2 cellular contexts compared by ENCODE assay signal in the genomic region with DNA sequence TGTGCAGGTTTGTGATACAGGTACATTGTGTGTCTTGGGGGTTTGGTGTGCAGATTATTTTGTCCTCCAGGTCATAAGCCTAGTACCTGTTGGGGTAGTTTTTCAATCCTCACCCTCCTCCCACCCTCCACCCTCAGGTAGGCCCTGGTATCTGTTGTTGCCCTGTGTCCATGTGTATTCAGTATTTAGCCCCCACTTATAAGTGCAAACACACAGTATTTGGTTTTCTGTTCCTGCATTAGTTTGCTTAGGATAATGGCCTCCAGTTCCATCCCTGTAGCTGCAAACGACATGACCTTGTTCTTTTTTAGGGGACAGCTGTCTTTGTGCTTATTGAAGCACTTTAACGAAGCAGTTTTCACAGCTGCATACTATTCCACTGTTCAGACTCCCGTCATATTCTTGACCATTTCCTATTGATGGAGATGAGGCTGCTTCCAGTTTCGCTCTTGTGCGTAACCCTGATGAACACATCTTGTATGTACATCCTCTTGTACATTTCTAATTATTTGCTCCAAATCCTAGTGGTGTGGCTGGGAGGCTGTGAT.
TF ChIP-seq lines count a peak whose summit lies in the region.

No MANE protein-coding gene starts in this region.

TF ChIP-seq in HepG2, 621 proteins besides CTCF, POLR2A, EP300 and RAD21 (continued from another document):
- TF ChIP-seq, protein P1, sequence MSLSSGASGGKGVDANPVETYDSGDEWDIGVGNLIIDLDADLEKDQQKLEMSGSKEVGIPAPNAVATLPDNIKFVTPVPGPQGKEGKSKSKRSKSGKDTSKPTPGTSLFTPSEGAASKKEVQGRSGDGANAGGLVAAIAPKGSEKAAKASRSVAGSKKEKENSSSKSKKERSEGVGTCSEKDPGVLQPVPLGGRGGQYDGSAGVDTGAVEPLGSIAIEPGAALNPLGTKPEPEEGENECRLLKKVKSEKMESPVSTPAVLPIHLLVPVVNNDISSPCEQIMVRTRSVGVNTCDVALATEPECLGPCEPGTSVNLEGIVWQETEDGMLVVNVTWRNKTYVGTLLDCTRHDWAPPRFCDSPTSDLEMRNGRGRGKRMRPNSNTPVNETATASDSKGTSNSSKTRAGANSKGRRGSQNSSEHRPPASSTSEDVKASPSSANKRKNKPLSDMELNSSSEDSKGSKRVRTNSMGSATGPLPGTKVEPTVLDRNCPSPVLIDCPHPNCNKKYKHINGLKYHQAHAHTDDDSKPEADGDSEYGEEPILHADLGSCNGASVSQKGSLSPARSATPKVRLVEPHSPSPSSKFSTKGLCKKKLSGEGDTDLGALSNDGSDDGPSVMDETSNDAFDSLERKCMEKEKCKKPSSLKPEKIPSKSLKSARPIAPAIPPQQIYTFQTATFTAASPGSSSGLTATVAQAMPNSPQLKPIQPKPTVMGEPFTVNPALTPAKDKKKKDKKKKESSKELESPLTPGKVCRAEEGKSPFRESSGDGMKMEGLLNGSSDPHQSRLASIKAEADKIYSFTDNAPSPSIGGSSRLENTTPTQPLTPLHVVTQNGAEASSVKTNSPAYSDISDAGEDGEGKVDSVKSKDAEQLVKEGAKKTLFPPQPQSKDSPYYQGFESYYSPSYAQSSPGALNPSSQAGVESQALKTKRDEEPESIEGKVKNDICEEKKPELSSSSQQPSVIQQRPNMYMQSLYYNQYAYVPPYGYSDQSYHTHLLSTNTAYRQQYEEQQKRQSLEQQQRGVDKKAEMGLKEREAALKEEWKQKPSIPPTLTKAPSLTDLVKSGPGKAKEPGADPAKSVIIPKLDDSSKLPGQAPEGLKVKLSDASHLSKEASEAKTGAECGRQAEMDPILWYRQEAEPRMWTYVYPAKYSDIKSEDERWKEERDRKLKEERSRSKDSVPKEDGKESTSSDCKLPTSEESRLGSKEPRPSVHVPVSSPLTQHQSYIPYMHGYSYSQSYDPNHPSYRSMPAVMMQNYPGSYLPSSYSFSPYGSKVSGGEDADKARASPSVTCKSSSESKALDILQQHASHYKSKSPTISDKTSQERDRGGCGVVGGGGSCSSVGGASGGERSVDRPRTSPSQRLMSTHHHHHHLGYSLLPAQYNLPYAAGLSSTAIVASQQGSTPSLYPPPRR (CRISPR knock-in tag; IDR thresholded peaks at IDR 0.05; ENCODE audit: borderline replicate concordance) = 0 out of 2 replicates have a peak, but pooled peaks have one; percentile 20
- no peak for TF ChIP-seq ZNF615 (CRISPR knock-in tag; IDR thresholded peaks at IDR 0.05; ENCODE audit: borderline replicate concordance)
- TF ChIP-seq TAF15 (IDR thresholded peaks at IDR 0.05; ENCODE audit: low read depth, low read length, poor library complexity, severe bottlenecking) = no peak
- no peak for TF ChIP-seq TEAD2 (CRISPR knock-in tag; IDR thresholded peaks at IDR 0.05)
- no peak for TF ChIP-seq BHLHE40 (IDR thresholded peaks at IDR 0.05; ENCODE audit: low read length)
- peak; percentile 74; the same call in 1 of the 2 replicates for TF ChIP-seq ZNF7 (CRISPR knock-in tag; IDR thresholded peaks at IDR 0.05)
- no peak for TF ChIP-seq TMF1 (CRISPR knock-in tag; IDR thresholded peaks at IDR 0.05; ENCODE audit: low read depth)
- TF ChIP-seq, protein P2, sequence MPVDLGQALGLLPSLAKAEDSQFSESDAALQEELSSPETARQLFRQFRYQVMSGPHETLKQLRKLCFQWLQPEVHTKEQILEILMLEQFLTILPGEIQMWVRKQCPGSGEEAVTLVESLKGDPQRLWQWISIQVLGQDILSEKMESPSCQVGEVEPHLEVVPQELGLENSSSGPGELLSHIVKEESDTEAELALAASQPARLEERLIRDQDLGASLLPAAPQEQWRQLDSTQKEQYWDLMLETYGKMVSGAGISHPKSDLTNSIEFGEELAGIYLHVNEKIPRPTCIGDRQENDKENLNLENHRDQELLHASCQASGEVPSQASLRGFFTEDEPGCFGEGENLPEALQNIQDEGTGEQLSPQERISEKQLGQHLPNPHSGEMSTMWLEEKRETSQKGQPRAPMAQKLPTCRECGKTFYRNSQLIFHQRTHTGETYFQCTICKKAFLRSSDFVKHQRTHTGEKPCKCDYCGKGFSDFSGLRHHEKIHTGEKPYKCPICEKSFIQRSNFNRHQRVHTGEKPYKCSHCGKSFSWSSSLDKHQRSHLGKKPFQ (CRISPR knock-in tag; IDR thresholded peaks at IDR 0.05; ENCODE audit: insufficient replicate concordance) = no peak
- TF ChIP-seq IKZF1 (IDR thresholded peaks at IDR 0.05) = no peak
- TF ChIP-seq SMAD1 (CRISPR knock-in tag; IDR thresholded peaks at IDR 0.05; ENCODE audit: borderline replicate concordance, low read depth) = no peak
- no peak for TF ChIP-seq ZBTB42 (CRISPR knock-in tag; IDR thresholded peaks at IDR 0.05)
- TF ChIP-seq FOSL2 (CRISPR knock-in tag; IDR thresholded peaks at IDR 0.05) = no peak
- TF ChIP-seq RFXANK (CRISPR knock-in tag; IDR thresholded peaks at IDR 0.05) = no peak
- 0 out of 2 replicates have a peak, but pooled peaks have one; percentile 57 for TF ChIP-seq HHEX (CRISPR knock-in tag; IDR thresholded peaks at IDR 0.05)

TF ChIP-seq in GM12878, 131 proteins besides CTCF, POLR2A, EP300 and RAD21 (continued from another document):
- TF ChIP-seq, protein P3, sequence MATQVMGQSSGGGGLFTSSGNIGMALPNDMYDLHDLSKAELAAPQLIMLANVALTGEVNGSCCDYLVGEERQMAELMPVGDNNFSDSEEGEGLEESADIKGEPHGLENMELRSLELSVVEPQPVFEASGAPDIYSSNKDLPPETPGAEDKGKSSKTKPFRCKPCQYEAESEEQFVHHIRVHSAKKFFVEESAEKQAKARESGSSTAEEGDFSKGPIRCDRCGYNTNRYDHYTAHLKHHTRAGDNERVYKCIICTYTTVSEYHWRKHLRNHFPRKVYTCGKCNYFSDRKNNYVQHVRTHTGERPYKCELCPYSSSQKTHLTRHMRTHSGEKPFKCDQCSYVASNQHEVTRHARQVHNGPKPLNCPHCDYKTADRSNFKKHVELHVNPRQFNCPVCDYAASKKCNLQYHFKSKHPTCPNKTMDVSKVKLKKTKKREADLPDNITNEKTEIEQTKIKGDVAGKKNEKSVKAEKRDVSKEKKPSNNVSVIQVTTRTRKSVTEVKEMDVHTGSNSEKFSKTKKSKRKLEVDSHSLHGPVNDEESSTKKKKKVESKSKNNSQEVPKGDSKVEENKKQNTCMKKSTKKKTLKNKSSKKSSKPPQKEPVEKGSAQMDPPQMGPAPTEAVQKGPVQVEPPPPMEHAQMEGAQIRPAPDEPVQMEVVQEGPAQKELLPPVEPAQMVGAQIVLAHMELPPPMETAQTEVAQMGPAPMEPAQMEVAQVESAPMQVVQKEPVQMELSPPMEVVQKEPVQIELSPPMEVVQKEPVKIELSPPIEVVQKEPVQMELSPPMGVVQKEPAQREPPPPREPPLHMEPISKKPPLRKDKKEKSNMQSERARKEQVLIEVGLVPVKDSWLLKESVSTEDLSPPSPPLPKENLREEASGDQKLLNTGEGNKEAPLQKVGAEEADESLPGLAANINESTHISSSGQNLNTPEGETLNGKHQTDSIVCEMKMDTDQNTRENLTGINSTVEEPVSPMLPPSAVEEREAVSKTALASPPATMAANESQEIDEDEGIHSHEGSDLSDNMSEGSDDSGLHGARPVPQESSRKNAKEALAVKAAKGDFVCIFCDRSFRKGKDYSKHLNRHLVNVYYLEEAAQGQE (IDR thresholded peaks at IDR 0.05; ENCODE audit: low read depth, low read length) = no peak
- TF ChIP-seq CEBPB (IDR thresholded peaks at IDR 0.05; ENCODE audit: borderline replicate concordance in 1 of 2, low read depth in 2 of 2, low read length in 2 of 2) (no peak), ZNF592 (IDR thresholded peaks at IDR 0.05) (no peak)
